Comparison of ENCODE assay signal across 1 cellular context in the genomic region with DNA sequence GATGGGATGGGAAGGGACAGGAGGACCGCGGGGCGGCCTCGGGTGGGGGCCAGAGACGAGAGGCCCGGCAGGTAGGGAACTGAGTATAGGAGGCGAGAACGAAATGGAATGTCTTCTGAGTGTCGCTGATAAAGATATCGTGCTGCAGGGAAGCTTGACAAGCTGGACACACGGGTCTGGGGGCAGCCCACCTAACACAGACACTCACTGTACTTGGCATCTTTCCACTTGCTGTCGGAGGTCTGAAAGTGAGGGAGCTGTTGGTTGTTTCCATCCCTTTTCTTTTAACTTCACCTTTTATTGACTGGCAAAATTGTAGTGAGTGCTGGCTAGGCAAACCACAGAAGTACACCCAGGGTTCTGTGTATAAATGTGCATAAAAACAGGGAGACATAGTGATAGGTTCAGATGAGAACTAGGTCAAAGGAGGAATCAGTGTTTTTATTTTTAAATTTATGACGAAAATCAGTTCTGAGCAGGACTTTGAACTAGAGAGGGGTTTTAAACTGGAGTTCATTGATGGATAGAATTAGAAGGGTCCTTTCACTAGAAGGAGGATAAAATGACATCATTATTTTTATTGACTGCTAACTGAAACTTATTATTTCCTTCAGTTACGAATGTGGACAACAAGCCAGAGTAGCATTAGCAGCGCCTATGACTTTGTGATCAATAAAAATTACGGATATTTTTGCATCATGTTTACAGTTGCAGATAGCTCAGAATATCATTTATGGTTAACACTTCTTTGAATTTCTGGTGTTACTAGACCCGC.
TF ChIP-seq lines count a peak whose summit lies in the region.

No MANE protein-coding gene starts in this region.

TF ChIP-seq in K562, 482 proteins besides CTCF, POLR2A, EP300 and RAD21 (continues in another document):
- TF ChIP-seq FOS (IDR thresholded peaks at IDR 0.05; ENCODE audit: extremely low read depth, insufficient read length): no peak
- TF ChIP-seq, protein P1, sequence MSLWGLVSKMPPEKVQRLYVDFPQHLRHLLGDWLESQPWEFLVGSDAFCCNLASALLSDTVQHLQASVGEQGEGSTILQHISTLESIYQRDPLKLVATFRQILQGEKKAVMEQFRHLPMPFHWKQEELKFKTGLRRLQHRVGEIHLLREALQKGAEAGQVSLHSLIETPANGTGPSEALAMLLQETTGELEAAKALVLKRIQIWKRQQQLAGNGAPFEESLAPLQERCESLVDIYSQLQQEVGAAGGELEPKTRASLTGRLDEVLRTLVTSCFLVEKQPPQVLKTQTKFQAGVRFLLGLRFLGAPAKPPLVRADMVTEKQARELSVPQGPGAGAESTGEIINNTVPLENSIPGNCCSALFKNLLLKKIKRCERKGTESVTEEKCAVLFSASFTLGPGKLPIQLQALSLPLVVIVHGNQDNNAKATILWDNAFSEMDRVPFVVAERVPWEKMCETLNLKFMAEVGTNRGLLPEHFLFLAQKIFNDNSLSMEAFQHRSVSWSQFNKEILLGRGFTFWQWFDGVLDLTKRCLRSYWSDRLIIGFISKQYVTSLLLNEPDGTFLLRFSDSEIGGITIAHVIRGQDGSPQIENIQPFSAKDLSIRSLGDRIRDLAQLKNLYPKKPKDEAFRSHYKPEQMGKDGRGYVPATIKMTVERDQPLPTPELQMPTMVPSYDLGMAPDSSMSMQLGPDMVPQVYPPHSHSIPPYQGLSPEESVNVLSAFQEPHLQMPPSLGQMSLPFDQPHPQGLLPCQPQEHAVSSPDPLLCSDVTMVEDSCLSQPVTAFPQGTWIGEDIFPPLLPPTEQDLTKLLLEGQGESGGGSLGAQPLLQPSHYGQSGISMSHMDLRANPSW (CRISPR knock-in tag; IDR thresholded peaks at IDR 0.05): 0 out of 2 replicates have a peak, but pooled peaks have one; percentile 32
- TF ChIP-seq FOXJ2 (tag; IDR thresholded peaks at IDR 0.05): no peak
- peak in 1 of 2 experiments; percentile 60; a peak in 1 of 4 replicates for TF ChIP-seq SIN3A (IDR thresholded peaks at IDR 0.05; ENCODE audit: borderline replicate concordance in 2 of 2, control insufficient read depth in 1 of 2, low read depth in 2 of 2, low read length in 2 of 2)
- peak; percentile 37; the same call in 1 of the 2 replicates for TF ChIP-seq TCF3 (CRISPR knock-in tag; IDR thresholded peaks at IDR 0.05)
- TF ChIP-seq TCF7 (IDR thresholded peaks at IDR 0.05; ENCODE audit: borderline replicate concordance): no peak
- TF ChIP-seq, protein P2, sequence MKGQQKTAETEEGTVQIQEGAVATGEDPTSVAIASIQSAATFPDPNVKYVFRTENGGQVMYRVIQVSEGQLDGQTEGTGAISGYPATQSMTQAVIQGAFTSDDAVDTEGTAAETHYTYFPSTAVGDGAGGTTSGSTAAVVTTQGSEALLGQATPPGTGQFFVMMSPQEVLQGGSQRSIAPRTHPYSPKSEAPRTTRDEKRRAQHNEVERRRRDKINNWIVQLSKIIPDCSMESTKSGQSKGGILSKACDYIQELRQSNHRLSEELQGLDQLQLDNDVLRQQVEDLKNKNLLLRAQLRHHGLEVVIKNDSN (CRISPR knock-in tag; IDR thresholded peaks at IDR 0.05): peak; percentile 41; the same call in 1 of the 2 replicates
- peak; percentile 54; the same call in 1 of the 2 replicates for TF ChIP-seq MIER1 (IDR thresholded peaks at IDR 0.05; ENCODE audit: low read depth)
- TF ChIP-seq TEAD4 (IDR thresholded peaks at IDR 0.05; ENCODE audit: low read length): no peak
- 0 out of 2 replicates have a peak, but pooled peaks have one; percentile 64 for TF ChIP-seq TEAD4 (CRISPR knock-in tag; IDR thresholded peaks at IDR 0.05; ENCODE audit: borderline replicate concordance)
- TF ChIP-seq NFIC (IDR thresholded peaks at IDR 0.05): peak; percentile 85
- peak in 1 of 2 experiments; percentile 4; a peak in 1 of 4 replicates for TF ChIP-seq KDM1A (IDR thresholded peaks at IDR 0.05)
- TF ChIP-seq, protein P3, sequence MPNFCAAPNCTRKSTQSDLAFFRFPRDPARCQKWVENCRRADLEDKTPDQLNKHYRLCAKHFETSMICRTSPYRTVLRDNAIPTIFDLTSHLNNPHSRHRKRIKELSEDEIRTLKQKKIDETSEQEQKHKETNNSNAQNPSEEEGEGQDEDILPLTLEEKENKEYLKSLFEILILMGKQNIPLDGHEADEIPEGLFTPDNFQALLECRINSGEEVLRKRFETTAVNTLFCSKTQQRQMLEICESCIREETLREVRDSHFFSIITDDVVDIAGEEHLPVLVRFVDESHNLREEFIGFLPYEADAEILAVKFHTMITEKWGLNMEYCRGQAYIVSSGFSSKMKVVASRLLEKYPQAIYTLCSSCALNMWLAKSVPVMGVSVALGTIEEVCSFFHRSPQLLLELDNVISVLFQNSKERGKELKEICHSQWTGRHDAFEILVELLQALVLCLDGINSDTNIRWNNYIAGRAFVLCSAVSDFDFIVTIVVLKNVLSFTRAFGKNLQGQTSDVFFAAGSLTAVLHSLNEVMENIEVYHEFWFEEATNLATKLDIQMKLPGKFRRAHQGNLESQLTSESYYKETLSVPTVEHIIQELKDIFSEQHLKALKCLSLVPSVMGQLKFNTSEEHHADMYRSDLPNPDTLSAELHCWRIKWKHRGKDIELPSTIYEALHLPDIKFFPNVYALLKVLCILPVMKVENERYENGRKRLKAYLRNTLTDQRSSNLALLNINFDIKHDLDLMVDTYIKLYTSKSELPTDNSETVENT (CRISPR knock-in tag; IDR thresholded peaks at IDR 0.05): no peak
- peak; percentile 64 for TF ChIP-seq DPF2 (IDR thresholded peaks at IDR 0.05)
- TF ChIP-seq KAT7 (CRISPR knock-in tag; IDR thresholded peaks at IDR 0.05; ENCODE audit: borderline replicate concordance): 0 out of 2 replicates have a peak, but pooled peaks have one; percentile 2
- TF ChIP-seq, protein P4, sequence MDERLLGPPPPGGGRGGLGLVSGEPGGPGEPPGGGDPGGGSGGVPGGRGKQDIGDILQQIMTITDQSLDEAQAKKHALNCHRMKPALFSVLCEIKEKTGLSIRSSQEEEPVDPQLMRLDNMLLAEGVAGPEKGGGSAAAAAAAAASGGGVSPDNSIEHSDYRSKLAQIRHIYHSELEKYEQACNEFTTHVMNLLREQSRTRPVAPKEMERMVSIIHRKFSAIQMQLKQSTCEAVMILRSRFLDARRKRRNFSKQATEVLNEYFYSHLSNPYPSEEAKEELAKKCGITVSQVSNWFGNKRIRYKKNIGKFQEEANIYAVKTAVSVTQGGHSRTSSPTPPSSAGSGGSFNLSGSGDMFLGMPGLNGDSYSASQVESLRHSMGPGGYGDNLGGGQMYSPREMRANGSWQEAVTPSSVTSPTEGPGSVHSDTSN (CRISPR knock-in tag; IDR thresholded peaks at IDR 0.05; ENCODE audit: low read depth): no peak
- TF ChIP-seq, protein P4 (tag; conservative IDR thresholded peaks at IDR 0.05; ENCODE audit: low read depth): no peak
- TF ChIP-seq, protein P5, sequence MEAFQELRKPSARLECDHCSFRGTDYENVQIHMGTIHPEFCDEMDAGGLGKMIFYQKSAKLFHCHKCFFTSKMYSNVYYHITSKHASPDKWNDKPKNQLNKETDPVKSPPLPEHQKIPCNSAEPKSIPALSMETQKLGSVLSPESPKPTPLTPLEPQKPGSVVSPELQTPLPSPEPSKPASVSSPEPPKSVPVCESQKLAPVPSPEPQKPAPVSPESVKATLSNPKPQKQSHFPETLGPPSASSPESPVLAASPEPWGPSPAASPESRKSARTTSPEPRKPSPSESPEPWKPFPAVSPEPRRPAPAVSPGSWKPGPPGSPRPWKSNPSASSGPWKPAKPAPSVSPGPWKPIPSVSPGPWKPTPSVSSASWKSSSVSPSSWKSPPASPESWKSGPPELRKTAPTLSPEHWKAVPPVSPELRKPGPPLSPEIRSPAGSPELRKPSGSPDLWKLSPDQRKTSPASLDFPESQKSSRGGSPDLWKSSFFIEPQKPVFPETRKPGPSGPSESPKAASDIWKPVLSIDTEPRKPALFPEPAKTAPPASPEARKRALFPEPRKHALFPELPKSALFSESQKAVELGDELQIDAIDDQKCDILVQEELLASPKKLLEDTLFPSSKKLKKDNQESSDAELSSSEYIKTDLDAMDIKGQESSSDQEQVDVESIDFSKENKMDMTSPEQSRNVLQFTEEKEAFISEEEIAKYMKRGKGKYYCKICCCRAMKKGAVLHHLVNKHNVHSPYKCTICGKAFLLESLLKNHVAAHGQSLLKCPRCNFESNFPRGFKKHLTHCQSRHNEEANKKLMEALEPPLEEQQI (IDR thresholded peaks at IDR 0.05): 0 out of 2 replicates have a peak, but pooled peaks have one; percentile 14
- peak in 1 of 2 experiments; percentile 32; a peak in 1 of 4 replicates for TF ChIP-seq TRIM24 (IDR thresholded peaks at IDR 0.05)
- TF ChIP-seq, protein P6, sequence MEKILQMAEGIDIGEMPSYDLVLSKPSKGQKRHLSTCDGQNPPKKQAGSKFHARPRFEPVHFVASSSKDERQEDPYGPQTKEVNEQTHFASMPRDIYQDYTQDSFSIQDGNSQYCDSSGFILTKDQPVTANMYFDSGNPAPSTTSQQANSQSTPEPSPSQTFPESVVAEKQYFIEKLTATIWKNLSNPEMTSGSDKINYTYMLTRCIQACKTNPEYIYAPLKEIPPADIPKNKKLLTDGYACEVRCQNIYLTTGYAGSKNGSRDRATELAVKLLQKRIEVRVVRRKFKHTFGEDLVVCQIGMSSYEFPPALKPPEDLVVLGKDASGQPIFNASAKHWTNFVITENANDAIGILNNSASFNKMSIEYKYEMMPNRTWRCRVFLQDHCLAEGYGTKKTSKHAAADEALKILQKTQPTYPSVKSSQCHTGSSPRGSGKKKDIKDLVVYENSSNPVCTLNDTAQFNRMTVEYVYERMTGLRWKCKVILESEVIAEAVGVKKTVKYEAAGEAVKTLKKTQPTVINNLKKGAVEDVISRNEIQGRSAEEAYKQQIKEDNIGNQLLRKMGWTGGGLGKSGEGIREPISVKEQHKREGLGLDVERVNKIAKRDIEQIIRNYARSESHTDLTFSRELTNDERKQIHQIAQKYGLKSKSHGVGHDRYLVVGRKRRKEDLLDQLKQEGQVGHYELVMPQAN (IDR thresholded peaks at IDR 0.05; ENCODE audit: borderline replicate concordance): peak; percentile 87; the same call in 1 of the 2 replicates
- peak; percentile 45; the same call in 1 of the 2 replicates for TF ChIP-seq CC2D1A (IDR thresholded peaks at IDR 0.05)
- TF ChIP-seq, protein P7, sequence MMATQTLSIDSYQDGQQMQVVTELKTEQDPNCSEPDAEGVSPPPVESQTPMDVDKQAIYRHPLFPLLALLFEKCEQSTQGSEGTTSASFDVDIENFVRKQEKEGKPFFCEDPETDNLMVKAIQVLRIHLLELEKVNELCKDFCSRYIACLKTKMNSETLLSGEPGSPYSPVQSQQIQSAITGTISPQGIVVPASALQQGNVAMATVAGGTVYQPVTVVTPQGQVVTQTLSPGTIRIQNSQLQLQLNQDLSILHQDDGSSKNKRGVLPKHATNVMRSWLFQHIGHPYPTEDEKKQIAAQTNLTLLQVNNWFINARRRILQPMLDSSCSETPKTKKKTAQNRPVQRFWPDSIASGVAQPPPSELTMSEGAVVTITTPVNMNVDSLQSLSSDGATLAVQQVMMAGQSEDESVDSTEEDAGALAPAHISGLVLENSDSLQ (IDR thresholded peaks at IDR 0.05): 0 out of 2 replicates have a peak, but pooled peaks have one; percentile 13
- TF ChIP-seq TAL1 (IDR thresholded peaks at IDR 0.05): peak; percentile 23; the same call in 1 of the 2 replicates
- no peak for TF ChIP-seq ETV6 (IDR thresholded peaks at IDR 0.05; ENCODE audit: borderline replicate concordance in 1 of 2, low read depth in 2 of 2, low read length in 1 of 2)
- TF ChIP-seq ETV6 (CRISPR knock-in tag; IDR thresholded peaks at IDR 0.05; ENCODE audit: borderline replicate concordance): no peak
- TF ChIP-seq HLTF (IDR thresholded peaks at IDR 0.05): 0 out of 2 replicates have a peak, but pooled peaks have one; percentile 80
- peak; percentile 33; the same call in 1 of the 2 replicates for TF ChIP-seq CBFA2T2 (conservative IDR thresholded peaks at IDR 0.05)
- TF ChIP-seq, protein P8, sequence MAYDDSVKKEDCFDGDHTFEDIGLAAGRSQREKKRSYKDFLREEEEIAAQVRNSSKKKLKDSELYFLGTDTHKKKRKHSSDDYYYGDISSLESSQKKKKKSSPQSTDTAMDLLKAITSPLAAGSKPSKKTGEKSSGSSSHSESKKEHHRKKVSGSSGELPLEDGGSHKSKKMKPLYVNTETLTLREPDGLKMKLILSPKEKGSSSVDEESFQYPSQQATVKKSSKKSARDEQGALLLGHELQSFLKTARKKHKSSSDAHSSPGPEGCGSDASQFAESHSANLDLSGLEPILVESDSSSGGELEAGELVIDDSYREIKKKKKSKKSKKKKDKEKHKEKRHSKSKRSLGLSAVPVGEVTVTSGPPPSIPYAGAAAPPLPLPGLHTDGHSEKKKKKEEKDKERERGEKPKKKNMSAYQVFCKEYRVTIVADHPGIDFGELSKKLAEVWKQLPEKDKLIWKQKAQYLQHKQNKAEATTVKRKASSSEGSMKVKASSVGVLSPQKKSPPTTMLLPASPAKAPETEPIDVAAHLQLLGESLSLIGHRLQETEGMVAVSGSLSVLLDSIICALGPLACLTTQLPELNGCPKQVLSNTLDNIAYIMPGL (CRISPR knock-in tag; IDR thresholded peaks at IDR 0.05): 0 out of 2 replicates have a peak, but pooled peaks have one; percentile 3
- TF ChIP-seq, protein P9, sequence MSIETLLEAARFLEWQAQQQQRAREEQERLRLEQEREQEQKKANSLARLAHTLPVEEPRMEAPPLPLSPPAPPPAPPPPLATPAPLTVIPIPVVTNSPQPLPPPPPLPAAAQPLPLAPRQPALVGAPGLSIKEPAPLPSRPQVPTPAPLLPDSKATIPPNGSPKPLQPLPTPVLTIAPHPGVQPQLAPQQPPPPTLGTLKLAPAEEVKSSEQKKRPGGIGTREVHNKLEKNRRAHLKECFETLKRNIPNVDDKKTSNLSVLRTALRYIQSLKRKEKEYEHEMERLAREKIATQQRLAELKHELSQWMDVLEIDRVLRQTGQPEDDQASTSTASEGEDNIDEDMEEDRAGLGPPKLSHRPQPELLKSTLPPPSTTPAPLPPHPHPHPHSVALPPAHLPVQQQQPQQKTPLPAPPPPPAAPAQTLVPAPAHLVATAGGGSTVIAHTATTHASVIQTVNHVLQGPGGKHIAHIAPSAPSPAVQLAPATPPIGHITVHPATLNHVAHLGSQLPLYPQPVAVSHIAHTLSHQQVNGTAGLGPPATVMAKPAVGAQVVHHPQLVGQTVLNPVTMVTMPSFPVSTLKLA (conservative IDR thresholded peaks at IDR 0.05): 0 out of 4 replicates have a peak, but pooled peaks of 1 of the 2 experiments have one; percentile 29
- TF ChIP-seq ATF7 (IDR thresholded peaks at IDR 0.05): peak; percentile 50; the same call in 1 of the 2 replicates
- peak in 1 of 2 experiments; percentile 20 for TF ChIP-seq NCOA2 (IDR thresholded peaks at IDR 0.05; ENCODE audit: partially characterized antibody in 2 of 2)
